In the genomic region with DNA sequence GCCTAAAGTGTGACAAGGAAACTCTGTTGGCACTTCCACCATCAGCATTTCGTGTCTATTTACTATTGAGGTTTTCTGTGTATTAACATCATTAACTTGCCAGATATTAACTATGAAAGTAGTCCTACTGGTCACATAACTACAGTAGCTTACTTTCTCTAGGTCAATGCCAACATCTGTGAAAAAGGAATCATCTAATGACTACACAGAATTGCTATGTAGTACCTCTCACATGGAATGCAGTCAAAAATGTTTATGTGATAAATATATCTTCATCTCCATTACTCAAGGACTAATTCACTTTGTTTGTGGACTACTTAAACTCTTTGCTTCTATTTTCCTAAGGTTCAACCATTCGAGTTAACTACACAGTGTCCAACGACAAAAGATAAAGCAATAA, we compare ENCODE assay signal across 24 cellular contexts. TPM values are rescaled to one million over a fixed set of nuclear protein-coding genes. Genes with fewer than 3 reads are reported as not detected.
A peak's percentile ranks its signal among the peaks of the same experiment; 100 is the strongest.
DNase-seq lines count a peak whose midpoint lies in the region; ATAC-seq and TF ChIP-seq lines count a peak whose summit lies in the region.
"Had no signal": no experiment of that assay in that cellular context is flagged by ENCODE, and none has a peak within 500 bp of the region (broad histone marks: within the 10 kb centered on the region; RNA-seq: fewer than 3 reads in every experiment).

No MANE protein-coding gene starts in this region.

- H3K36me3 ChIP-seq in Panc1 (ENCODE audit: control insufficient read depth, insufficient read depth, low read length) (no peaks in the 10 kb centered on the region; the same call in 1 of the 2 replicates), upper lobe of right lung (no peaks in the 10 kb centered on the region)
- H3K36me3 ChIP-seq: pancreas had no signal

- peaks cover 24% of the 10 kb centered on the region in 2 donors for H3K4me1 Mint-ChIP-seq in natural killer cell treated with Interleukin-12 subunit alpha and Interleukin-12 subunit beta and Interleukin-15 and Interleukin-18, amount 100 ng/mL, for 72 hours (ENCODE audit: low read depth in 2 of 2)
- H3K4me1 Mint-ChIP-seq in natural killer cell, result peaks cover 21 to 23% of the 10 kb centered on the region in 2 donors

- in situ Hi-C loops in Panc1 (cut with HindIII; ENCODE audit: low pct_unique_long_range_greater_than_20kb, low sequenced_read_pairs), result no loop called here

- H3K4me3 ChIP-seq in Panc1 (ENCODE audit: low read depth in 2 of 2, low read length in 2 of 2) (no peak overlapping the region), fibroblast of mammary gland (ENCODE audit: control insufficient read depth, low read depth, low read length) (no peak overlapping the region), upper lobe of right lung (no peak overlapping the region)
- H3K4me3 ChIP-seq: gastroesophageal sphincter, pancreas had no signal

- no peak for ATAC-seq in natural killer cell treated with Interleukin-12 subunit alpha and Interleukin-12 subunit beta and Interleukin-15 and Interleukin-18, amount 100 ng/mL, for 72 hours
- no peak for ATAC-seq in natural killer cell
- no peak for ATAC-seq in Panc1
- peak; percentile 0 for ATAC-seq in upper lobe of right lung
- ATAC-seq: CD8-positive, alpha-beta T cell; esophagus mucosa; gastroesophageal sphincter; HepG2; pancreas; right cardiac atrium had no signal

- H3K4me1 ChIP-seq in Panc1 (ENCODE audit: control insufficient read depth, insufficient read depth, low read length), result no peaks in the 10 kb centered on the region; the same call in 1 of the 2 replicates
- H3K4me1 ChIP-seq in upper lobe of right lung, result peaks cover 6% of the 10 kb centered on the region

- no peaks in the 10 kb centered on the region for H3K36me3 Mint-ChIP-seq in natural killer cell treated with Interleukin-12 subunit alpha and Interleukin-12 subunit beta and Interleukin-15 and Interleukin-18, amount 100 ng/mL, for 72 hours
- no peaks in the 10 kb centered on the region for H3K36me3 Mint-ChIP-seq in natural killer cell

- H3K9me3 Mint-ChIP-seq in natural killer cell treated with Interleukin-12 subunit alpha and Interleukin-12 subunit beta and Interleukin-15 and Interleukin-18, amount 100 ng/mL, for 72 hours, result no peaks in the 10 kb centered on the region
- no peaks in the 10 kb centered on the region for H3K9me3 Mint-ChIP-seq in natural killer cell
- H3K9me3 Mint-ChIP-seq: activated CD4-positive, alpha-beta T cell treated with anti-CD3 and anti-CD28 coated beads, Interleukin-2, amount 10 ng/mL, durations not matched to agents 7 days and 5 days; CD8-positive, alpha-beta T cell had no signal

- H3K27me3 Mint-ChIP-seq in natural killer cell treated with Interleukin-12 subunit alpha and Interleukin-12 subunit beta and Interleukin-15 and Interleukin-18, amount 100 ng/mL, for 72 hours, result no peaks in the 10 kb centered on the region
- H3K27me3 Mint-ChIP-seq in natural killer cell (ENCODE audit: low read depth in 2 of 2), result no peaks in the 10 kb centered on the region
- H3K27me3 Mint-ChIP-seq: activated CD4-positive, alpha-beta T cell treated with anti-CD3 and anti-CD28 coated beads, Interleukin-2, amount 10 ng/mL, durations not matched to agents 7 days and 5 days had no signal

- H3K27ac Mint-ChIP-seq in natural killer cell treated with Interleukin-12 subunit alpha and Interleukin-12 subunit beta and Interleukin-15 and Interleukin-18, amount 100 ng/mL, for 72 hours, result no peak overlapping the region
- no peak overlapping the region for H3K27ac Mint-ChIP-seq in natural killer cell
- H3K27ac Mint-ChIP-seq: activated CD4-positive, alpha-beta T cell treated with anti-CD3 and anti-CD28 coated beads, Interleukin-2, amount 10 ng/mL, durations not matched to agents 7 days and 5 days; CD8-positive, alpha-beta T cell had no signal

- intact Hi-C loops in natural killer cell (cut with micrococcal nuclease) (loop anchor here (5.0 to 10.0 kb wide), 2 partner anchors 46 to 276 kb away; a partner anchor contains a TSS), Panc1 (cut with micrococcal nuclease; ENCODE audit: unreplicated experiment) (loop anchor here (10.0 kb wide), 1 partner anchor 196 kb away; a partner anchor contains a TSS), upper lobe of right lung (cut with DNase I) (no loop called here)

- BruUV-seq in Panc1 (replicated peaks; lab: Mats Ljungman, UMichigan), result TSS peak; percentile 67

- DNase-seq in natural killer cell treated with Interleukin-12 subunit alpha and Interleukin-12 subunit beta and Interleukin-15 and Interleukin-18, amount 100 ng/mL, for 72 hours (ENCODE audit: low spot score), result no peak
- DNase-seq in natural killer cell (no peak), Panc1 (ENCODE audit: low read depth, low spot score) (no peak), fibroblast of mammary gland (ENCODE audit: low read depth) (peak; percentile 30), upper lobe of right lung (no peak), Ammon's horn (ENCODE audit: low spot score) (no peak), NCI-H1436 treated with DMSO at 0.1 percent for 48 hours (lab: John Stamatoyannopoulos, UW) (no peak), COR-L47 (lab: John Stamatoyannopoulos, UW) (no peak)
- DNase-seq: activated CD4-positive, alpha-beta T cell treated with anti-CD3 and anti-CD28 coated beads, Interleukin-2, amount 10 ng/mL, durations not matched to agents 7 days and 5 days; activated gamma-delta T cell treated with Interleukin-2 at 50 U/mL for 16 hours; amygdala; caudate nucleus; CD8-positive, alpha-beta T cell; DMS53; NCI-H1417; NCI-H524; pancreas; right cardiac atrium; Right ventricle myocardium superior; stimulated activated CD4-positive, alpha-beta T cell treated with anti-CD3 and anti-CD28 coated beads, Interleukin-15, amount 100 ng/mL, for 24 hours; T-helper 1 cell had no signal

- CTCF ChIA-PET in Panc1 (lab: Charles Lee), result no interaction called here

- peak overlapping the region; percentile 99 for H3K4me3 Mint-ChIP-seq in natural killer cell treated with Interleukin-12 subunit alpha and Interleukin-12 subunit beta and Interleukin-15 and Interleukin-18, amount 100 ng/mL, for 72 hours
- H3K4me3 Mint-ChIP-seq in natural killer cell, result no peak overlapping the region

- POLR2A ChIA-PET in Panc1 (lab: Charles Lee), result no interaction called here

- no peaks in the 10 kb centered on the region for H3K9me3 ChIP-seq in Panc1 (ENCODE audit: control insufficient read depth, insufficient read depth, low read depth, low read length)
- no peaks in the 10 kb centered on the region for H3K9me3 ChIP-seq in upper lobe of right lung
- H3K9me3 ChIP-seq: gastroesophageal sphincter, pancreas had no signal

- H3K27me3 ChIP-seq in Panc1 (ENCODE audit: control insufficient read depth, insufficient read depth, low read length), result no peaks in the 10 kb centered on the region
- no peaks in the 10 kb centered on the region for H3K27me3 ChIP-seq in upper lobe of right lung
- H3K27me3 ChIP-seq: gastroesophageal sphincter, pancreas had no signal

- no peak for TF ChIP-seq CTCF in natural killer cell (IDR thresholded peaks at IDR 0.05)
- TF ChIP-seq CTCF in Panc1 (IDR thresholded peaks at IDR 0.05), result no peak
- no peak for TF ChIP-seq CTCF in fibroblast of mammary gland (conservative IDR thresholded peaks at IDR 0.05; ENCODE audit: control insufficient read depth, insufficient read depth, low read depth, low read length)
- no peak for TF ChIP-seq CTCF in upper lobe of right lung (IDR thresholded peaks at IDR 0.05)

- H3K27ac ChIP-seq in Panc1 (ENCODE audit: low read length) (no peak overlapping the region), upper lobe of right lung (no peak overlapping the region)
- H3K27ac ChIP-seq: gastroesophageal sphincter, pancreas had no signal

RNA-seq across cellular contexts. Expression of a gene that starts 2.1 kb away (rescaled TPM):
- total RNA-seq in natural killer cell treated with Interleukin-12 subunit alpha and Interleukin-12 subunit beta and Interleukin-15 and Interleukin-18, amount 100 ng/mL, for 72 hours, result 10 to 100 TPM in 1 of 2 donors, 1 to 10 TPM in 1; 5.4 to 13.0 TPM
- total RNA-seq in natural killer cell (10 to 100 TPM in 2 of 3 donors, 1 to 10 TPM in 1; 8.5 to 13.0 (median 10.7) TPM), Panc1 (2021; ENCODE audit: unreplicated experiment) (4.7 TPM), upper lobe of right lung (14.9 TPM)
- 0.46 TPM for polyA plus RNA-seq in Panc1 (2012; ENCODE audit: insufficient read length)

RNA-seq across cellular contexts. Expression of a gene that starts 48.4 kb away (rescaled TPM):
- 10 to 100 TPM; 47.5 to 50.5 TPM for total RNA-seq in natural killer cell treated with Interleukin-12 subunit alpha and Interleukin-12 subunit beta and Interleukin-15 and Interleukin-18, amount 100 ng/mL, for 72 hours
- total RNA-seq in natural killer cell, result 10 to 100 TPM; 31.1 to 37.4 (median 34.8) TPM
- 27.3 TPM for total RNA-seq in Panc1 (2021; ENCODE audit: unreplicated experiment)
- polyA plus RNA-seq in Panc1 (2012; ENCODE audit: insufficient read length), result 19.0 TPM
- total RNA-seq in upper lobe of right lung, result 42.2 TPM

RNA-seq across cellular contexts. Expression of a gene that starts 59.1 kb away (rescaled TPM):
- 10 to 100 TPM; 24.1 to 36.7 TPM for total RNA-seq in natural killer cell treated with Interleukin-12 subunit alpha and Interleukin-12 subunit beta and Interleukin-15 and Interleukin-18, amount 100 ng/mL, for 72 hours
- total RNA-seq in natural killer cell (10 to 100 TPM; 10.6 to 13.1 (median 11.8) TPM), Panc1 (2021; ENCODE audit: unreplicated experiment) (33.9 TPM), upper lobe of right lung (10.0 TPM)
- 32.0 TPM for polyA plus RNA-seq in Panc1 (2012; ENCODE audit: insufficient read length)
